In genomic region chr1:222098382-222098781, GRCh38 we compare ENCODE assay signal across 22 cellular contexts.
"Had no signal": no experiment of that assay in that cellular context is flagged by ENCODE, and none has a peak within 500 bp of the region (broad histone marks: within the 10 kb centered on the region; RNA-seq: fewer than 3 reads in every experiment).

No MANE protein-coding gene starts in this region.

- DNase-seq: kidney glomerular epithelial cell; left cardiac atrium; left lung; midbrain; mucosa of descending colon; naive thymus-derived CD4-positive, alpha-beta T cell; ovary; retina; right cardiac atrium; stimulated activated CD4-positive, alpha-beta T cell treated with anti-CD3 and anti-CD28 coated beads, Interleukin-12 subunit alpha, Interleukin-12 subunit beta, amount 100 ng/mL, for 4 hours; stimulated activated CD4-positive, alpha-beta T cell treated with anti-CD3 and anti-CD28 coated beads, Interleukin-15, amount 100 ng/mL, for 24 hours; stimulated activated CD4-positive, alpha-beta T cell treated with anti-CD3 and anti-CD28 coated beads, Interleukin-2, amount 100 ng/mL, for 24 hours; stimulated activated CD4-positive, alpha-beta T cell treated with anti-CD3 and anti-CD28 coated beads, Interleukin-4, amount 100 ng/mL, for 1 hour; stimulated activated naive B cell treated with anti-CD40 and anti-IgM and Interleukin-4, amounts not matched to agents 10 μg/mL and 1 μg/mL and 100 μg/mL, for 72 hours; uterus had no signal

- H3K9me3 ChIP-seq: left lung, mucosa of descending colon, ovary, tibial nerve, uterus had no signal

- H3K4me2 ChIP-seq: hepatocyte had no signal

- ATAC-seq: left cardiac atrium; left lung; naive thymus-derived CD4-positive, alpha-beta T cell; natural killer cell treated with Interleukin-12 subunit alpha and Interleukin-12 subunit beta and Interleukin-15 and Interleukin-18, amount 100 ng/mL, for 72 hours; right cardiac atrium; sciatic nerve; stimulated activated naive B cell treated with anti-CD40 and anti-IgM and Interleukin-4, amounts not matched to agents 10 μg/mL and 1 μg/mL and 100 μg/mL, for 72 hours had no signal

- H2AFZ ChIP-seq: hepatocyte had no signal

- H3K79me2 ChIP-seq: hepatocyte had no signal

- H3K4me3 ChIP-seq: hepatocyte, left lung, lung, mucosa of descending colon, ovary, skin epidermis, tibial nerve, uterus had no signal

- H3K4me1 ChIP-seq: left lung, uterus had no signal

- FAIRE-seq: keratinocyte had no signal

- H3K36me3 ChIP-seq: left lung, ovary, tibial nerve, uterus had no signal

- H3K27me3 ChIP-seq: hepatocyte, left lung, ovary, tibial nerve, uterus had no signal

- H3K27ac ChIP-seq: hepatocyte, left lung, ovary, skin epidermis, tibial nerve, uterus had no signal
